Comparison of ENCODE assay signal across 2 cellular contexts in genomic region chr19:51783373-51783772, GRCh38.
TF ChIP-seq lines count a peak whose summit lies in the region.

No MANE protein-coding gene starts in this region.

TF ChIP-seq in K562, 482 proteins besides CTCF, POLR2A, EP300 and RAD21 (continues in another document):
- TF ChIP-seq SMARCA4 (IDR thresholded peaks at IDR 0.05) (peak; percentile 52; the same call in 1 of the 2 replicates), ZNF175 (CRISPR knock-in tag; IDR thresholded peaks at IDR 0.05; ENCODE audit: low read depth) (peak; percentile 43; the same call in 1 of the 2 replicates), HNRNPK (IDR thresholded peaks at IDR 0.05; ENCODE audit: low read depth, low read length, poor library complexity, severe bottlenecking) (no peak), ILK (tag; IDR thresholded peaks at IDR 0.05; ENCODE audit: borderline replicate concordance, low read depth) (no peak), MCM5 (IDR thresholded peaks at IDR 0.05; ENCODE audit: low read depth) (no peak), HDAC2 (IDR thresholded peaks at IDR 0.05) (no peak), TEAD4 (IDR thresholded peaks at IDR 0.05; ENCODE audit: low read length) (no peak), TEAD4 (CRISPR knock-in tag; IDR thresholded peaks at IDR 0.05; ENCODE audit: borderline replicate concordance) (no peak), EHMT2 (IDR thresholded peaks at IDR 0.05) (0 out of 2 replicates have a peak, but pooled peaks have one; percentile 41), ARNT (IDR thresholded peaks at IDR 0.05) (peak in 1 of 2 experiments; percentile 50; a peak in 1 of 4 replicates), MAZ (CRISPR knock-in tag; conservative IDR thresholded peaks at IDR 0.05 in 1 of 2, IDR thresholded peaks at IDR 0.05 in 1 of 2) (no peak), WHSC1 (IDR thresholded peaks at IDR 0.05; ENCODE audit: low read length) (no peak), PRDM10 (IDR thresholded peaks at IDR 0.05; ENCODE audit: partially characterized antibody) (peak; percentile 44), CC2D1A (IDR thresholded peaks at IDR 0.05) (0 out of 2 replicates have a peak, but pooled peaks have one; percentile 23), SPI1 (IDR thresholded peaks at IDR 0.05; ENCODE audit: borderline replicate concordance, low read depth, low read length) (peak; percentile 77), NFIC (IDR thresholded peaks at IDR 0.05) (no peak), ZNF232 (CRISPR knock-in tag; IDR thresholded peaks at IDR 0.05) (no peak), RFX1 (IDR thresholded peaks at IDR 0.05) (peak; percentile 46; the same call in 1 of the 2 replicates), KLF16 (IDR thresholded peaks at IDR 0.05) (0 out of 2 replicates have a peak, but pooled peaks have one; percentile 8), HMBOX1 (IDR thresholded peaks at IDR 0.05) (0 out of 2 replicates have a peak, but pooled peaks have one; percentile 30), SMARCA5 (IDR thresholded peaks at IDR 0.05) (no peak), FOXK2 (conservative IDR thresholded peaks at IDR 0.05 in 1 of 2, IDR thresholded peaks at IDR 0.05 in 1 of 2; ENCODE audit: low read depth in 2 of 2) (peak; percentile 83 to 84), TCF3 (CRISPR knock-in tag; IDR thresholded peaks at IDR 0.05) (no peak), ZBTB17 (CRISPR knock-in tag; IDR thresholded peaks at IDR 0.05) (no peak), ZNF57 (CRISPR knock-in tag; IDR thresholded peaks at IDR 0.05) (no peak), ELF1 (tag; IDR thresholded peaks at IDR 0.05) (0 out of 2 replicates have a peak, but pooled peaks have one; percentile 14), SIN3B (IDR thresholded peaks at IDR 0.05; ENCODE audit: low read depth) (no peak), ATF7 (IDR thresholded peaks at IDR 0.05) (peak; percentile 35; the same call in 1 of the 2 replicates), LCOR (CRISPR knock-in tag; IDR thresholded peaks at IDR 0.05) (no peak), SMC3 (conservative IDR thresholded peaks at IDR 0.05; ENCODE audit: insufficient read depth, low read depth, low read length) (peak; percentile 42; the same call in 1 of the 2 replicates), TRIM24 (IDR thresholded peaks at IDR 0.05) (peak in 1 of 2 experiments; percentile 38; a peak in 1 of 4 replicates), VEZF1 (CRISPR knock-in tag; IDR thresholded peaks at IDR 0.05) (peak; percentile 22; the same call in 1 of the 2 replicates)

TF ChIP-seq in neural cell, 6 proteins besides CTCF, POLR2A, EP300 and RAD21:
- TF ChIP-seq SMC3 (conservative IDR thresholded peaks at IDR 0.05; ENCODE audit: poor library complexity) (no peak), TAF1 (IDR thresholded peaks at IDR 0.05; ENCODE audit: low read depth) (no peak), MXI1 (conservative IDR thresholded peaks at IDR 0.05; ENCODE audit: poor library complexity, severe bottlenecking) (no peak), EZH2 (IDR thresholded peaks at IDR 0.05; ENCODE audit: borderline replicate concordance, insufficient read depth, low read length, poor library complexity, severe bottlenecking) (no peak), REST (IDR thresholded peaks at IDR 0.05; ENCODE audit: borderline replicate concordance) (no peak), POLR2AphosphoS5 (IDR thresholded peaks at IDR 0.05) (no peak)
